In the genomic region with DNA sequence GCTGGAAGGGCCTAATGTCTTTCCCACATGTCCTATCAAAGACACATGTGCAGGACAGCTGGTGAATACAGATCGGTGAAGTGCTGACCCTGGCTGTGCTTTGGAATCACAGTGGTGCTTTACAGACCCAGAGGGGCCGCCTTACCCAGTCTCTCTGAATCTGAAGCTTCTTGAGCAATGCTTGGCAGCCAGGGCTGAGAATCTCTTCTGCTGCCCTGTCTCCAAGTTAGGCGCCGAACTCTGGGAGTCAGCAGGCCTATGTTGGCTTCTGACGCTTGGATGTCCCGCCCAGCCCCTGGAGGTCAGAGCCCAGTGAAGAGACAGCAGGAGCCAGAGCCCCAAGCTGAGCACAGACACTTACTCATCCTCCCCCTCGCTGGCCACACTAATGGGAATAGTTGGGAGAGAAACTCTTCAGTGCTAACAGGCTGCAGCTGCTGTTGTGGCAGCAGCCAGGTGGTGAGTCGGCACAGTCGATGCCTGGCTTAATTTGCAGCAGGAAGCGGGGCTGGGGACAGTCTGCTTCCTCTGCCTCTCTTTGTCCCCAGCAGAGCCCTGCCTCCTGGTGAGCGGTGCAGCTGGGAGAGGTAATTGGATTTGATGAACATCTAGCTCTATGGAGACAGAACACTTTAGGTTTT, we compare ENCODE assay signal across 8 cellular contexts.
DNase-seq lines count a peak whose midpoint lies in the region; ATAC-seq and TF ChIP-seq lines count a peak whose summit lies in the region.

No MANE protein-coding gene starts in this region.

- ATAC-seq in lower lobe of right lung (peak; percentile 71 to 77), GM19455 (IDR thresholded peaks at IDR 0.05; ENCODE audit: unreplicated experiment) (no peak), GM18861 (IDR thresholded peaks at IDR 0.05; ENCODE audit: unreplicated experiment) (no peak)

- no peak overlapping the region for H3K4me3 ChIP-seq in AG09309 (ENCODE audit: control insufficient read depth, low read depth, low read length)
- H3K4me3 ChIP-seq in lower lobe of right lung = no peak overlapping the region

- intact Hi-C loops in lower lobe of right lung (cut with DNase I) = no loop called here

- H3K36me3 ChIP-seq in lower lobe of right lung = no peaks in the 10 kb centered on the region

- H3K27ac ChIP-seq in lower lobe of right lung = no peak overlapping the region

- no peaks in the 10 kb centered on the region for H3K27me3 ChIP-seq in lower lobe of right lung (ENCODE audit: low read depth)

- DNase-seq in AG09309 (ENCODE audit: low read depth) (peak; percentile 35), NCI-H1417 (lab: John Stamatoyannopoulos, UW) (peak; percentile 51 to 96 (median 87)), astrocyte of the hippocampus (ENCODE audit: low read depth, low spot score) (peak; percentile 51), lower lobe of right lung (peak; percentile 59), HUDEP-2 (lab: John Stamatoyannopoulos, UW; ENCODE audit: unreplicated experiment in 76 of 76) (no peak), NOMO-1 (lab: John Stamatoyannopoulos, UW; ENCODE audit: unreplicated experiment in 2 of 2) (no peak)

- no peaks in the 10 kb centered on the region for H3K4me1 ChIP-seq in lower lobe of right lung

- TF ChIP-seq CTCF in AG09309 (IDR thresholded peaks at IDR 0.05; ENCODE audit: control insufficient read depth, insufficient read depth, low read depth, low read length, missing control alignments) = no peak
- TF ChIP-seq CTCF in lower lobe of right lung (IDR thresholded peaks at IDR 0.05) = no peak

- H3K9me3 ChIP-seq in lower lobe of right lung = no peaks in the 10 kb centered on the region

Comparison
In these comparisons a context has a peak if more than half of its experiments do, and no peak if none do; other contexts are left out.
1. DNase-seq: peak in AG09309 (single experiment), NCI-H1417 (3 of 3), astrocyte of the hippocampus (single experiment) and lower lobe of right lung (single experiment); none in HUDEP-2 (0 of 76) and NOMO-1 (0 of 2).
2. ATAC-seq: peak in lower lobe of right lung (2 of 2); none in GM19455 (single experiment) and GM18861 (single experiment).